In the genomic region with DNA sequence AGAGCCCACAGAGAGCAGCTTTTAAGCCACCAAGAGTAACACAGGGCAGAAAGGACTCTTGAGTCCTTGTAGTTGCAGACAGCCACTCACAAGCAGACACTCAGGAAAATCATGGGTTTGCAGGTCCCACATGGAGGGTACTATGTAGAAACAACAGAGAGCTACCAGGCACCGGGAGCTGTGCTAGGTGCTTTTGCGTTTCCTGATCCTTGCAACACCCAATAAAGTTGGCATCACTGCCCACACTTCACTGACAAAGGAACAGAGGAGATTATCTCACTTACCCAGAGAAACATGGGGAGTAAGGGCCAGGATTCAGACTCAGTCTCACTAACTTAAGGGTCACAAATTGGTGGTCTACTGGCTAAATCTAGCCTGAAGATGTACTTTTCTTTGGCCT, we compare ENCODE assay signal across 22 cellular contexts.
"Had no signal": no experiment of that assay in that cellular context is flagged by ENCODE, and none has a peak within 500 bp of the region (broad histone marks: within the 10 kb centered on the region; RNA-seq: fewer than 3 reads in every experiment).

No MANE protein-coding gene starts in this region.

- H3K36me3 ChIP-seq: Peyer's patch, SJCRH30 had no signal

- H3K9me3 ChIP-seq: Peyer's patch, SJCRH30 had no signal

- DNase-seq: MV-4-11; NCI-H1048; NCI-H1105; NCI-H1417; NCI-H1436 treated with DMSO at 0.1 percent for 48 hours; NCI-H1694; NCI-H187 treated with DMSO at 0.1 percent for 48 hours; NCI-H2029 treated with DMSO at 0.1 percent for 48 hours; NCI-H2171 treated with DMSO at 0.1 percent for 48 hours; NCI-H2227 treated with DMSO at 0.1 percent for 48 hours; NCI-H524; NCI-H526 treated with DMSO at 0.1 percent for 48 hours; NCI-H774; NK-92 treated with Interleukin-12 subunit alpha and Interleukin-12 subunit beta, amount 100 ng/mL, for 24 hours; OCI-M1; PC-9; Peyer's patch; SHP77 treated with DMSO at 0.1 percent for 48 hours; SJCRH30 had no signal

- H3K27ac ChIP-seq: PC-9, Peyer's patch, SJCRH30 had no signal

- H3K4me3 ChIP-seq: K562, PC-9, Peyer's patch, SJCRH30 had no signal

- FAIRE-seq: K562 had no signal

- ATAC-seq: K562, Right ventricle myocardium inferior, SK-N-SH treated with all-trans-retinoic acid at 6 μM for 48 hours had no signal

- H2AFZ ChIP-seq: PC-9 had no signal

- H3K4me2 ChIP-seq: PC-9 had no signal

- H3K27me3 ChIP-seq: Peyer's patch, SJCRH30 had no signal

- H3K4me1 ChIP-seq: SJCRH30 had no signal
